Comparison of ENCODE assay signal across 11 cellular contexts in genomic region chr15:92074646-92075045, GRCh38.
DNase-seq lines count a peak whose midpoint lies in the region; ATAC-seq and TF ChIP-seq lines count a peak whose summit lies in the region.
"Had no signal": no experiment of that assay in that cellular context is flagged by ENCODE, and none has a peak within 500 bp of the region (broad histone marks: within the 10 kb centered on the region; RNA-seq: fewer than 3 reads in every experiment).

No MANE protein-coding gene starts in this region.

- H3K79me2 ChIP-seq in PC-9 (ENCODE audit: low read depth) (peaks cover 40% of the 10 kb centered on the region), osteoblast (ENCODE audit: insufficient read depth, low read length) (peaks cover 4% of the 10 kb centered on the region)

- no peak for TF ChIP-seq POLR2A in esophagus muscularis mucosa (IDR thresholded peaks at IDR 0.05; ENCODE audit: low read depth)

- H3K4me2 ChIP-seq in PC-9 (0 out of 2 replicates have a peak overlapping the region, but pooled peaks have one; percentile 7), osteoblast (ENCODE audit: insufficient read depth, low read length) (peak overlapping the region; percentile 6)

- H3F3A ChIP-seq in PC-9 (ENCODE audit: insufficient read depth, low read depth) = peaks cover 7% of the 10 kb centered on the region

- POLR2A ChIA-PET in PC-9 (lab: Charles Lee; ENCODE audit: unreplicated experiment) = no interaction called here

- TF ChIP-seq CTCF in PC-9 (conservative IDR thresholded peaks at IDR 0.05) (no peak), osteoblast (IDR thresholded peaks at IDR 0.05; ENCODE audit: extremely low read depth, low read depth, low read length) (no peak), colonic mucosa (IDR thresholded peaks at IDR 0.05) (no peak), esophagus muscularis mucosa (IDR thresholded peaks at IDR 0.05) (no peak)

- WGBS in esophagus muscularis mucosa = 46% methylated on average over 3 of the region's 5 CpGs

- H3K36me3 ChIP-seq in PC-9 (ENCODE audit: low read depth) (no peaks in the 10 kb centered on the region), osteoblast (ENCODE audit: insufficient read depth, low read length) (no peaks in the 10 kb centered on the region), colonic mucosa (no peaks in the 10 kb centered on the region), esophagus muscularis mucosa (no peaks in the 10 kb centered on the region)

- H3K27ac ChIP-seq in PC-9 (peak overlapping the region; percentile 35), epithelial cell of prostate (peak overlapping the region; percentile 0), osteoblast (ENCODE audit: low read depth, low read length) (no peak overlapping the region), colonic mucosa (no peak overlapping the region), esophagus muscularis mucosa (replicated peaks in 1 of 4) (no peak overlapping the region)

- H3K27me3 ChIP-seq in PC-9 (ENCODE audit: insufficient read depth, low read depth) (no peaks in the 10 kb centered on the region), osteoblast (ENCODE audit: insufficient read depth, low read length) (no peaks in the 10 kb centered on the region), colonic mucosa (no peaks in the 10 kb centered on the region), esophagus muscularis mucosa (no peaks in the 10 kb centered on the region)

- no peaks in the 10 kb centered on the region for H3K9me3 ChIP-seq in PC-9 (ENCODE audit: insufficient read depth, low read depth)
- H3K9me3 ChIP-seq in osteoblast (ENCODE audit: low read depth, low read length) = no peaks in the 10 kb centered on the region
- no peaks in the 10 kb centered on the region for H3K9me3 ChIP-seq in colonic mucosa
- H3K9me3 ChIP-seq in esophagus muscularis mucosa = no peaks in the 10 kb centered on the region

- TF ChIP-seq EP300 in esophagus muscularis mucosa (IDR thresholded peaks at IDR 0.05) = no peak

- H2AFZ ChIP-seq in PC-9 (no peak overlapping the region), osteoblast (ENCODE audit: low read length) (peak overlapping the region; percentile 43)

- CTCF ChIA-PET in PC-9 (lab: Charles Lee) = interaction anchor here (1.0 to 2.6 kb wide), 2 partner anchors 133 to 221 kb away, joined by 6 read pairs; partner anchors contain the start of gene SLCO3A1

- H4K20me1 ChIP-seq in PC-9 (ENCODE audit: insufficient read depth) = no peaks in the 10 kb centered on the region
- H4K20me1 ChIP-seq in osteoblast (ENCODE audit: insufficient read depth, low read length) = peaks cover 2% of the 10 kb centered on the region

- DNase-seq in EH (ENCODE audit: low read depth) (peak; percentile 31), PC-9 (peak; percentile 41 to 57), epithelial cell of prostate (ENCODE audit: low read depth, low spot score) (no peak), osteoblast (ENCODE audit: insufficient read length, low spot score, missing footprints) (no peak), colonic mucosa (no peak), esophagus muscularis mucosa (ENCODE audit: extremely low spot score) (no peak)
- DNase-seq: activated CD8-positive, alpha-beta memory T cell treated with anti-CD3 and anti-CD28 coated beads for 24 hours; amniotic stem cell; GOT3; NCI-H526 had no signal

- H3K9ac ChIP-seq in colonic mucosa (ENCODE audit: low read depth in 2 of 2, low read length in 2 of 2) = no peak overlapping the region

- no peaks in the 10 kb centered on the region for H3K9me2 ChIP-seq in PC-9 (ENCODE audit: insufficient read depth)

- H3K4me3 ChIP-seq in PC-9 (no peak overlapping the region), osteoblast (ENCODE audit: insufficient read depth, low read length) (no peak overlapping the region), colonic mucosa (no peak overlapping the region), esophagus muscularis mucosa (no peak overlapping the region)

- H3K4me1 ChIP-seq in PC-9 (replicated peaks; ENCODE audit: insufficient read depth) = peaks cover 22% of the 10 kb centered on the region
- peaks cover 15% of the 10 kb centered on the region for H3K4me1 ChIP-seq in osteoblast (ENCODE audit: insufficient read depth, low read length)
- H3K4me1 ChIP-seq in colonic mucosa = no peaks in the 10 kb centered on the region
- H3K4me1 ChIP-seq in esophagus muscularis mucosa = peaks cover 29 to 55% (median 40%) of the 10 kb centered on the region in 4 donors

- intact Hi-C loops in PC-9 (cut with micrococcal nuclease; ENCODE audit: unreplicated experiment) (loop anchor here (5.0 kb wide), 2 partner anchors 107 to 617 kb away; no protein-coding TSS in a partner anchor), colonic mucosa (cut with DNase I) (loop anchor here (5.0 kb wide), 2 partner anchors 222 to 367 kb away; partner anchors contain the start of gene SLCO3A1), esophagus muscularis mucosa (cut with DNase I) (loop anchor here (5.0 kb wide), 1 partner anchor 222 kb away; the partner anchor contains the start of gene SLCO3A1)

- no TSS peak for BruUV-seq in PC-9 (replicated peaks; lab: Mats Ljungman, UMichigan)

- no peak for ATAC-seq in GM18861 (IDR thresholded peaks at IDR 0.05; ENCODE audit: unreplicated experiment)

Comparison
In these comparisons a context has a peak if more than half of its experiments do, and no peak if none do; other contexts are left out.
1. DNase-seq: peak in EH (single experiment) and PC-9 (2 of 2); none in epithelial cell of prostate (single experiment), osteoblast (single experiment), colonic mucosa (single experiment) and esophagus muscularis mucosa (single experiment).
2. H3K27ac ChIP-seq: peak in PC-9 (single experiment) and epithelial cell of prostate (single experiment); none in osteoblast (single experiment), colonic mucosa (single experiment) and esophagus muscularis mucosa (0 of 4).